ENCODE assay signal across 15 cellular contexts in the genomic region with DNA sequence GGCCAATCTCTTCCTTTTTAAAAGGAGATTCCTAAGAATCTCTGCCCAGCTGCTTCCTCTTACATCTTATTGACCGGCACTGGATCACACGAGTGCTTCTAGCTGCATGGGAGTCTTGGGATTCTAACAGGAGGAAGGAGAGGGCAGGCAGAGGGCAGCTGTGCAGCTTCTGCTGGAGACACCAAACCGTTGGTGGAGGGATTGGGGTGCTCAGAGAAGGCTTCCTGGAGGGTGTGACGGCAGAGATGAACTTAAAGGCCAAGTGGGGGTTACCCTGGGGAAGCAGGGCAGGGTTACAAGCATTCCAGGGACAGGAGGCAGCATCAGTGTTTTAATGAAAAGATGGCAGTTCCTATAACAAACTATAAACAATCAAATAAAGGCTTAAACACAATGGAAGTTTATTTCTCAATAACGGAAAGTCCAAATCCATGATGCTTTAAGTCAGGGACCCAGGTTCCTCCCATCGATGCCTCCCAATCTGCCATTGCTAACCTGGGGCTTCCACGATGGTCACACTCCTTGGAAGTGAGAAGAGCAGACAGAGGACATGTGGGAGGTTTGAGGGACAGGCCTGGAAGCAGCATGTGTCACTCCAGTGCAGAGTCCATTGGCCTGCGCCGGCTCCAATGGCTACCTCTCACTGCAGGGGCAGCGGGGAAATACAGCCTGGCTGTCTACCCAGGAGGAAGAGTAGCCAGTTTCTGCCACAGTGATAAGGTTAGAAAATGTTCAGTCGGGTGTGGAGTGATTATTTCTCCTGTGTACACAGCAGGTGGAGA.
"Had no signal": no experiment of that assay in that cellular context is flagged by ENCODE, and none has a peak within 500 bp of the region (broad histone marks: within the 10 kb centered on the region; RNA-seq: fewer than 3 reads in every experiment).

No MANE protein-coding gene starts in this region.

- H3K4me1 ChIP-seq: foreskin keratinocyte, tibial artery had no signal

- H3K27me3 ChIP-seq: tibial artery had no signal

- H3K9me3 ChIP-seq: lower lobe of right lung, tibial artery had no signal

- ATAC-seq: activated naive CD4-positive, alpha-beta T cell treated with anti-CD3 and anti-CD28 coated beads, Interleukin-2, amount 50 U/mL, for 72 hours; foreskin keratinocyte; lower lobe of right lung; stimulated activated effector memory CD8-positive, alpha-beta T cell treated with anti-CD3 and anti-CD28 coated beads, Interleukin-12 subunit alpha, Interleukin-12 subunit beta, amount 100 ng/mL, for 72 hours had no signal

- DNase-seq: activated CD4-positive, alpha-beta T cell treated with anti-CD3 and anti-CD28 coated beads, Interleukin-2, amount 50 U/mL, for 1 hour; activated T-cell treated with anti-CD3 and anti-CD28 coated beads, Interleukin-2, amount 50 U/mL, for 24 hours; caudate nucleus; effector CD4-positive, alpha-beta T cell; foreskin keratinocyte; glutamatergic neuron; hypothalamus; lower lobe of right lung; midbrain; SJCRH30; tibial artery had no signal

- H3K27ac ChIP-seq: foreskin keratinocyte, lower lobe of right lung, SJCRH30, tibial artery had no signal

- H3K4me3 ChIP-seq: lower lobe of right lung, SJCRH30, tibial artery had no signal

- H3K36me3 ChIP-seq: lower lobe of right lung, SJCRH30, tibial artery had no signal

- FAIRE-seq: colon, TTC549 had no signal
